In genomic region chr2:222860740-222861410, GRCh38 we compare ENCODE assay signal across 1 cellular context.
TF ChIP-seq lines count a peak whose summit lies in the region.

Gene ACSL3, plus strand, starts transcription at chr2:222861036. Its CDS starts 47,737 bp downstream, at chr2:222908773.

TF ChIP-seq in HCT116, 20 proteins besides CTCF, POLR2A, EP300 and RAD21 (continued from another document):
- no peak for TF ChIP-seq ATF3 (IDR thresholded peaks at IDR 0.05)
- peak; percentile 99 for TF ChIP-seq ZFX (IDR thresholded peaks at IDR 0.05)
- no peak for TF ChIP-seq CEBPB (IDR thresholded peaks at IDR 0.05; ENCODE audit: low read depth)
- TF ChIP-seq, protein P1, sequence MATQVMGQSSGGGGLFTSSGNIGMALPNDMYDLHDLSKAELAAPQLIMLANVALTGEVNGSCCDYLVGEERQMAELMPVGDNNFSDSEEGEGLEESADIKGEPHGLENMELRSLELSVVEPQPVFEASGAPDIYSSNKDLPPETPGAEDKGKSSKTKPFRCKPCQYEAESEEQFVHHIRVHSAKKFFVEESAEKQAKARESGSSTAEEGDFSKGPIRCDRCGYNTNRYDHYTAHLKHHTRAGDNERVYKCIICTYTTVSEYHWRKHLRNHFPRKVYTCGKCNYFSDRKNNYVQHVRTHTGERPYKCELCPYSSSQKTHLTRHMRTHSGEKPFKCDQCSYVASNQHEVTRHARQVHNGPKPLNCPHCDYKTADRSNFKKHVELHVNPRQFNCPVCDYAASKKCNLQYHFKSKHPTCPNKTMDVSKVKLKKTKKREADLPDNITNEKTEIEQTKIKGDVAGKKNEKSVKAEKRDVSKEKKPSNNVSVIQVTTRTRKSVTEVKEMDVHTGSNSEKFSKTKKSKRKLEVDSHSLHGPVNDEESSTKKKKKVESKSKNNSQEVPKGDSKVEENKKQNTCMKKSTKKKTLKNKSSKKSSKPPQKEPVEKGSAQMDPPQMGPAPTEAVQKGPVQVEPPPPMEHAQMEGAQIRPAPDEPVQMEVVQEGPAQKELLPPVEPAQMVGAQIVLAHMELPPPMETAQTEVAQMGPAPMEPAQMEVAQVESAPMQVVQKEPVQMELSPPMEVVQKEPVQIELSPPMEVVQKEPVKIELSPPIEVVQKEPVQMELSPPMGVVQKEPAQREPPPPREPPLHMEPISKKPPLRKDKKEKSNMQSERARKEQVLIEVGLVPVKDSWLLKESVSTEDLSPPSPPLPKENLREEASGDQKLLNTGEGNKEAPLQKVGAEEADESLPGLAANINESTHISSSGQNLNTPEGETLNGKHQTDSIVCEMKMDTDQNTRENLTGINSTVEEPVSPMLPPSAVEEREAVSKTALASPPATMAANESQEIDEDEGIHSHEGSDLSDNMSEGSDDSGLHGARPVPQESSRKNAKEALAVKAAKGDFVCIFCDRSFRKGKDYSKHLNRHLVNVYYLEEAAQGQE (IDR thresholded peaks at IDR 0.05; ENCODE audit: low read depth), result no peak
- peak; percentile 82 for TF ChIP-seq EGR1 (IDR thresholded peaks at IDR 0.05; ENCODE audit: low read depth)
- TF ChIP-seq SP1 (IDR thresholded peaks at IDR 0.05; ENCODE audit: low read depth), result peak; percentile 79
- no peak for TF ChIP-seq FOSL1 (IDR thresholded peaks at IDR 0.05; ENCODE audit: low read depth)
- TF ChIP-seq POLR2AphosphoS5 (IDR thresholded peaks at IDR 0.05; ENCODE audit: low read depth, low read length), result peak; percentile 99
- TF ChIP-seq YY1 (IDR thresholded peaks at IDR 0.05; ENCODE audit: extremely low read depth, insufficient replicate concordance, low read depth, low read length), result no peak
TF ChIP-seq in HCT116: peak in this region for 8.
